25 cellular contexts compared by ENCODE assay signal in genomic region chr7:136807598-136807997, GRCh38.
A peak's percentile ranks its signal among the peaks of the same experiment; 100 is the strongest.
DNase-seq lines count a peak whose midpoint lies in the region; ATAC-seq and TF ChIP-seq lines count a peak whose summit lies in the region.
"Had no signal": no experiment of that assay in that cellular context is flagged by ENCODE, and none has a peak within 500 bp of the region (broad histone marks: within the 10 kb centered on the region; RNA-seq: fewer than 3 reads in every experiment).

No MANE protein-coding gene starts in this region.

- H3K4me3 ChIP-seq in NT2/D1 (ENCODE audit: insufficient read length, low read depth) = no peak overlapping the region
- H3K4me3 ChIP-seq: dorsolateral prefrontal cortex, GM12878, mucosa of descending colon, skin epidermis had no signal

- H3K27me3 Mint-ChIP-seq in neural crest cell (ENCODE audit: low read depth) = no peaks in the 10 kb centered on the region
- H3K27me3 Mint-ChIP-seq in activated naive CD8-positive, alpha-beta T cell treated with anti-CD3 and anti-CD28 coated beads for 36 hours = no peaks in the 10 kb centered on the region
- H3K27me3 Mint-ChIP-seq: CD4-positive, CD25-positive, alpha-beta regulatory T cell had no signal

- H3K27me3 ChIP-seq in NT2/D1 (ENCODE audit: insufficient read depth, insufficient read length) = no peaks in the 10 kb centered on the region
- H3K27me3 ChIP-seq: dorsolateral prefrontal cortex had no signal

- H3K36me3 Mint-ChIP-seq in neural crest cell (ENCODE audit: low read depth) = no peaks in the 10 kb centered on the region
- no peaks in the 10 kb centered on the region for H3K36me3 Mint-ChIP-seq in activated naive CD8-positive, alpha-beta T cell treated with anti-CD3 and anti-CD28 coated beads for 36 hours
- H3K36me3 Mint-ChIP-seq: CD4-positive, CD25-positive, alpha-beta regulatory T cell had no signal

- no peak overlapping the region for H3K27ac Mint-ChIP-seq in neural crest cell (ENCODE audit: unreplicated experiment)
- no peak overlapping the region for H3K27ac Mint-ChIP-seq in activated naive CD8-positive, alpha-beta T cell treated with anti-CD3 and anti-CD28 coated beads for 36 hours
- H3K27ac Mint-ChIP-seq: activated CD8-positive, alpha-beta T cell treated with anti-CD3 and anti-CD28 coated beads, Interleukin-2, amount 10 ng/mL, durations not matched to agents 7 days and 5 days; CD4-positive, CD25-positive, alpha-beta regulatory T cell had no signal

- no peaks in the 10 kb centered on the region for H3K36me3 ChIP-seq in NT2/D1 (ENCODE audit: insufficient read depth, insufficient read length, low read length)

- DNase-seq in EL (peak; percentile 1), NT2/D1 (ENCODE audit: low read depth, low spot score) (peak; percentile 9), cerebellar cortex (ENCODE audit: low spot score) (peak; percentile 9), neural crest cell (ENCODE audit: low read depth, low spot score) (no peak), cardiac septum (ENCODE audit: low spot score) (no peak)
- DNase-seq in activated naive CD8-positive, alpha-beta T cell treated with anti-CD3 and anti-CD28 coated beads for 36 hours = no peak
- DNase-seq in activated CD4-positive, CD25-positive, alpha-beta regulatory T cell (lab: John Stamatoyannopoulos, UW) = no peak
- DNase-seq: activated CD4-positive, CD25-positive, alpha-beta regulatory T cell treated with anti-CD3 and anti-CD28 coated beads, Interleukin-2, amount 50 U/mL, for 72 hours; activated CD8-positive, alpha-beta T cell treated with anti-CD3 and anti-CD28 coated beads, Interleukin-2, amount 10 ng/mL, durations not matched to agents 7 days and 5 days; activated naive CD4-positive, alpha-beta T cell; activated T-cell treated with anti-CD3 and anti-CD28 coated beads, Interleukin-2, amount 50 U/mL, for 1 hour; amniotic stem cell; CD4-positive, CD25-positive, alpha-beta regulatory T cell; dorsolateral prefrontal cortex; foreskin fibroblast; GOT3; MM.1S; mucosa of descending colon; NCI-H1417 treated with DMSO at 0.1 percent for 48 hours; RPMI8226; stimulated activated CD4-positive, alpha-beta T cell treated with anti-CD3 and anti-CD28 coated beads, Interleukin-1b, Interleukin-23, amount 100 ng/mL, for 48 hours; T1000 had no signal

- H3K9me3 Mint-ChIP-seq in neural crest cell = peaks cover 6% of the 10 kb centered on the region
- H3K9me3 Mint-ChIP-seq in activated naive CD8-positive, alpha-beta T cell treated with anti-CD3 and anti-CD28 coated beads for 36 hours = peaks cover 13% of the 10 kb centered on the region

- TF ChIP-seq CTCF in neural crest cell (conservative IDR thresholded peaks at IDR 0.05) = peak; percentile 15

- intact Hi-C loops in cardiac septum (cut with DNase I) = no loop called here

- no peaks in the 10 kb centered on the region for H3K4me1 Mint-ChIP-seq in neural crest cell
- no peaks in the 10 kb centered on the region for H3K4me1 Mint-ChIP-seq in activated naive CD8-positive, alpha-beta T cell treated with anti-CD3 and anti-CD28 coated beads for 36 hours
- H3K4me1 Mint-ChIP-seq: CD4-positive, CD25-positive, alpha-beta regulatory T cell had no signal

- H3K4me3 Mint-ChIP-seq in neural crest cell = no peak overlapping the region
- H3K4me3 Mint-ChIP-seq in activated naive CD8-positive, alpha-beta T cell treated with anti-CD3 and anti-CD28 coated beads for 36 hours = no peak overlapping the region
- H3K4me3 Mint-ChIP-seq: activated CD8-positive, alpha-beta T cell treated with anti-CD3 and anti-CD28 coated beads, Interleukin-2, amount 10 ng/mL, durations not matched to agents 7 days and 5 days; CD4-positive, CD25-positive, alpha-beta regulatory T cell had no signal

- no peak overlapping the region for H3K9ac ChIP-seq in NT2/D1 (ENCODE audit: insufficient read length, low read depth)

- H3K4me1 ChIP-seq in NT2/D1 (ENCODE audit: insufficient read depth, insufficient read length) = no peaks in the 10 kb centered on the region

- no peaks in the 10 kb centered on the region for H3K9me3 ChIP-seq in NT2/D1 (ENCODE audit: insufficient read depth, low read length)

- ATAC-seq in GM21576 (IDR thresholded peaks at IDR 0.05; ENCODE audit: unreplicated experiment) = no peak
- ATAC-seq: activated CD8-positive, alpha-beta T cell treated with anti-CD3 and anti-CD28 coated beads, Interleukin-2, amount 10 ng/mL, durations not matched to agents 7 days and 5 days; GM12878; mucosa of descending colon had no signal

Comparison
In these comparisons a context has a peak if more than half of its experiments do, and no peak if none do; other contexts are left out.
1. DNase-seq: peak in EL (single experiment), NT2/D1 (single experiment) and cerebellar cortex (single experiment); none in neural crest cell (single experiment), cardiac septum (single experiment), activated naive CD8-positive, alpha-beta T cell treated with anti-CD3 and anti-CD28 coated beads for 36 hours (single experiment) and activated CD4-positive, CD25-positive, alpha-beta regulatory T cell (0 of 4).